Comparison of ENCODE assay signal across 22 cellular contexts in the genomic region with DNA sequence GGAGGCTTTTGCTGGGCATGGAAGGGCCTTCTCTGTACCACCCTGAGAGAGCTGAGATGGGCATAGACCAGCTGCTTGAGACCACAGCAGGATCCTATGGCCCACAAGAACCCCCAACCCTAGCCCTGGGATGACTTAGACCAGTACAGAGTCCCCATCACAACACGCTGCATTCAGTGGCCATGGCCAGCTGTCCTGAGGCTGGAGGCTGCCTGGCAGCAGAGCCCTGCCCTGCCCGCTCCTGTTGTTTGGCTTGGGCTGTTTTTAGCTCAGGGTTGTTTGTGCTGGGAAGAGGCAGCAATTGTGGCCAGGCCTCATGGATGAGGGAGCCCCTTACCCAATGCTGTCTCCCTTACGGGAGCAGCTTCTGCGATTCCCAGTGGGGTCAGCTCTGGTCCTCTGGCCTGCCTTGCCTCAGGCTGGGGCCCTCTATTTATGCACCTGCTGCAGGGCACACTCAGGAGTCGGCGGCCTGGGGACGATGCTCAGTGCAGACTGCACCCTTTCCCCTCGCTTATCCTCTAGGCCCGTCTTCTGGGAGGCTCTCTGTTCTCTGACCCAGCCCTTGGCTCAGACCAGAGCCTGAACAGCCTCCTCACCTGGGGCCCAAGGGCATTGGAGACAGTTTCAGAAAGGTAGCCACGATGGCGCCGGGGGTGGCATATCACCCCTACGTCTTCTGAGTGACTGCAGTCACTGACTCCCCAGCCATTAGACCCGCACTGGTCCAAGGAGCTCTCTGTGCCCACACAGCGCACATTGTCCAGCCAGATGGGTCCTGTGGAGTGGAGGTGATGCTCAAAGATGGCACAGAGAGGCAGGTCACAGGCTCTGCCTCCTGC. TPM values are rescaled to one million over a fixed set of nuclear protein-coding genes. Genes with fewer than 3 reads are reported as not detected.
"Had no signal": no experiment of that assay in that cellular context is flagged by ENCODE, and none has a peak within 500 bp of the region (broad histone marks: within the 10 kb centered on the region; RNA-seq: fewer than 3 reads in every experiment).

No MANE protein-coding gene starts in this region.

- H3K27me3 ChIP-seq: gastroesophageal sphincter, heart left ventricle had no signal

- DNase-seq: activated B cell treated with CpG ODN at 0.5 μM for 24 hours; activated CD4-positive, alpha-beta memory T cell treated with anti-CD3 and anti-CD28 coated beads, Interleukin-2, amount 10 ng/mL, durations not matched to agents 7 days and 5 days; activated CD4-positive, alpha-beta T cell treated with anti-CD3 and anti-CD28 coated beads for 4 hours; activated CD8-positive, alpha-beta memory T cell treated with anti-CD3 and anti-CD28 coated beads, Interleukin-2, amount 50 U/mL, for 48 hours; activated gamma-delta T cell; cerebellar nuclear complex; cortex of kidney; effector CD4-positive, alpha-beta T cell; kidney glomerular epithelial cell; midbrain; stimulated activated CD4-positive, alpha-beta T cell treated with anti-CD3 and anti-CD28 coated beads, Interleukin-2, amount 100 ng/mL, for 48 hours; stimulated activated naive CD8-positive, alpha-beta T cell treated with anti-CD3 and anti-CD28 coated beads, Interleukin-15, amount 100 ng/mL, for 72 hours; T-helper 1 cell; T-helper 9 cell had no signal

- H3K9me3 ChIP-seq: gastroesophageal sphincter, heart left ventricle, left ventricle myocardium inferior, prostate gland, suprapubic skin had no signal

- H3K27ac ChIP-seq: gastroesophageal sphincter, heart left ventricle, left ventricle myocardium inferior, skin epidermis had no signal

- H3K4me3 ChIP-seq: gastroesophageal sphincter, heart left ventricle, left ventricle myocardium inferior, prostate gland, skin epidermis, suprapubic skin had no signal

- H3K36me3 ChIP-seq: heart left ventricle, left ventricle myocardium inferior, prostate gland, suprapubic skin had no signal

RNA-seq across cellular contexts. Expression of a gene that starts 6.3 kb away (rescaled TPM):
- total RNA-seq: activated B cell treated with CpG ODN at 0.5 μM for 24 hours; activated CD4-positive, alpha-beta memory T cell treated with anti-CD3 and anti-CD28 coated beads, Interleukin-2, amount 10 ng/mL, durations not matched to agents 7 days and 5 days had no signal
- polyA plus RNA-seq: mammary epithelial cell, neural cell had no signal
